ENCODE assay signal across 1 cellular context in the genomic region with DNA sequence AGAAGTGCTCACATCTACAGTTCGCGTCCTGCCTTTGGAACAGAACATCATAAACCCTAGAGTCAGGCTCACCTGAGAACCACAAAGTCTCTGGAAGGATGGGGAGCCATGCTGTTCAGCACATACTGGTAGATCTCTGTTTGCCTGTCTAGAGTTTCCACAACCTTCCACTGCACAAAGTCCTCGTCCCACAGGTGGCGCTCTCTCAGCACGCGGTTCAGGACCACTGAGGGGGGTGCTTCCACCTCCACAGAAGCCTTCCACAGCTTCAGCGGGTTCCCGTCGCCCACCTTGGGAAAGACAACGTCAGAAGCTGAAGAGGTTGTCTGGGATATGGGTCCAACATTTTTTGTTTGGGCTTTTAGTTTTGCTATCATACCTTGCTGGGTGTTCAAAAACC.
TF ChIP-seq lines count a peak whose summit lies in the region.

No MANE protein-coding gene starts in this region.

TF ChIP-seq in HepG2, 621 proteins besides CTCF, POLR2A, EP300 and RAD21 (continued from another document):
- TF ChIP-seq, protein P1, sequence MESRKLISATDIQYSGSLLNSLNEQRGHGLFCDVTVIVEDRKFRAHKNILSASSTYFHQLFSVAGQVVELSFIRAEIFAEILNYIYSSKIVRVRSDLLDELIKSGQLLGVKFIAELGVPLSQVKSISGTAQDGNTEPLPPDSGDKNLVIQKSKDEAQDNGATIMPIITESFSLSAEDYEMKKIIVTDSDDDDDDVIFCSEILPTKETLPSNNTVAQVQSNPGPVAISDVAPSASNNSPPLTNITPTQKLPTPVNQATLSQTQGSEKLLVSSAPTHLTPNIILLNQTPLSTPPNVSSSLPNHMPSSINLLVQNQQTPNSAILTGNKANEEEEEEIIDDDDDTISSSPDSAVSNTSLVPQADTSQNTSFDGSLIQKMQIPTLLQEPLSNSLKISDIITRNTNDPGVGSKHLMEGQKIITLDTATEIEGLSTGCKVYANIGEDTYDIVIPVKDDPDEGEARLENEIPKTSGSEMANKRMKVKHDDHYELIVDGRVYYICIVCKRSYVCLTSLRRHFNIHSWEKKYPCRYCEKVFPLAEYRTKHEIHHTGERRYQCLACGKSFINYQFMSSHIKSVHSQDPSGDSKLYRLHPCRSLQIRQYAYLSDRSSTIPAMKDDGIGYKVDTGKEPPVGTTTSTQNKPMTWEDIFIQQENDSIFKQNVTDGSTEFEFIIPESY (CRISPR knock-in tag; IDR thresholded peaks at IDR 0.05), result peak; percentile 93
- TF ChIP-seq, protein P2, sequence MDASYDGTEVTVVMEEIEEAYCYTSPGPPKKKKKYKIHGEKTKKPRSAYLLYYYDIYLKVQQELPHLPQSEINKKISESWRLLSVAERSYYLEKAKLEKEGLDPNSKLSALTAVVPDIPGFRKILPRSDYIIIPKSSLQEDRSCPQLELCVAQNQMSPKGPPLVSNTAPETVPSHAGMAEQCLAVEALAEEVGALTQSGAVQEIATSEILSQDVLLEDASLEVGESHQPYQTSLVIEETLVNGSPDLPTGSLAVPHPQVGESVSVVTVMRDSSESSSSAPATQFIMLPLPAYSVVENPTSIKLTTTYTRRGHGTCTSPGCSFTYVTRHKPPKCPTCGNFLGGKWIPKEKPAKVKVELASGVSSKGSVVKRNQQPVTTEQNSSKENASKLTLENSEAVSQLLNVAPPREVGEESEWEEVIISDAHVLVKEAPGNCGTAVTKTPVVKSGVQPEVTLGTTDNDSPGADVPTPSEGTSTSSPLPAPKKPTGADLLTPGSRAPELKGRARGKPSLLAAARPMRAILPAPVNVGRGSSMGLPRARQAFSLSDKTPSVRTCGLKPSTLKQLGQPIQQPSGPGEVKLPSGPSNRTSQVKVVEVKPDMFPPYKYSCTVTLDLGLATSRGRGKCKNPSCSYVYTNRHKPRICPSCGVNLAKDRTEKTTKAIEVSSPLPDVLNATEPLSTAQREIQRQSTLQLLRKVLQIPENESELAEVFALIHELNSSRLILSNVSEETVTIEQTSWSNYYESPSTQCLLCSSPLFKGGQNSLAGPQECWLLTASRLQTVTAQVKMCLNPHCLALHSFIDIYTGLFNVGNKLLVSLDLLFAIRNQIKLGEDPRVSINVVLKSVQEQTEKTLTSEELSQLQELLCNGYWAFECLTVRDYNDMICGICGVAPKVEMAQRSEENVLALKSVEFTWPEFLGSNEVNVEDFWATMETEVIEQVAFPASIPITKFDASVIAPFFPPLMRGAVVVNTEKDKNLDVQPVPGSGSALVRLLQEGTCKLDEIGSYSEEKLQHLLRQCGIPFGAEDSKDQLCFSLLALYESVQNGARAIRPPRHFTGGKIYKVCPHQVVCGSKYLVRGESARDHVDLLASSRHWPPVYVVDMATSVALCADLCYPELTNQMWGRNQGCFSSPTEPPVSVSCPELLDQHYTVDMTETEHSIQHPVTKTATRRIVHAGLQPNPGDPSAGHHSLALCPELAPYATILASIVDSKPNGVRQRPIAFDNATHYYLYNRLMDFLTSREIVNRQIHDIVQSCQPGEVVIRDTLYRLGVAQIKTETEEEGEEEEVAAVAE (CRISPR knock-in tag; IDR thresholded peaks at IDR 0.05; ENCODE audit: borderline replicate concordance), result no peak
- TF ChIP-seq KMT2B (CRISPR knock-in tag; IDR thresholded peaks at IDR 0.05) (no peak), KLF11 (CRISPR knock-in tag; IDR thresholded peaks at IDR 0.05) (no peak), MTF2 (CRISPR knock-in tag; IDR thresholded peaks at IDR 0.05; ENCODE audit: borderline replicate concordance) (no peak), ZNF878 (CRISPR knock-in tag; IDR thresholded peaks at IDR 0.05) (no peak), POLR2AphosphoS2 (IDR thresholded peaks at IDR 0.05; ENCODE audit: low read depth, low read length) (no peak), ZKSCAN1 (IDR thresholded peaks at IDR 0.05; ENCODE audit: low read length) (no peak)
- TF ChIP-seq, protein P3, sequence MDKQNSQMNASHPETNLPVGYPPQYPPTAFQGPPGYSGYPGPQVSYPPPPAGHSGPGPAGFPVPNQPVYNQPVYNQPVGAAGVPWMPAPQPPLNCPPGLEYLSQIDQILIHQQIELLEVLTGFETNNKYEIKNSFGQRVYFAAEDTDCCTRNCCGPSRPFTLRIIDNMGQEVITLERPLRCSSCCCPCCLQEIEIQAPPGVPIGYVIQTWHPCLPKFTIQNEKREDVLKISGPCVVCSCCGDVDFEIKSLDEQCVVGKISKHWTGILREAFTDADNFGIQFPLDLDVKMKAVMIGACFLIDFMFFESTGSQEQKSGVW (CRISPR knock-in tag; IDR thresholded peaks at IDR 0.05; ENCODE audit: borderline replicate concordance), result no peak
- TF ChIP-seq, protein P4, sequence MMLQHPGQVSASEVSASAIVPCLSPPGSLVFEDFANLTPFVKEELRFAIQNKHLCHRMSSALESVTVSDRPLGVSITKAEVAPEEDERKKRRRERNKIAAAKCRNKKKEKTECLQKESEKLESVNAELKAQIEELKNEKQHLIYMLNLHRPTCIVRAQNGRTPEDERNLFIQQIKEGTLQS (CRISPR knock-in tag; IDR thresholded peaks at IDR 0.05), result no peak
